In genomic region chr2:219959471-219959870, GRCh38 we compare ENCODE assay signal across 17 cellular contexts.
"Had no signal": no experiment of that assay in that cellular context is flagged by ENCODE, and none has a peak within 500 bp of the region (broad histone marks: within the 10 kb centered on the region; RNA-seq: fewer than 3 reads in every experiment).

No MANE protein-coding gene starts in this region.

- H3K4me1 Mint-ChIP-seq: natural killer cell had no signal

- H3K36me3 Mint-ChIP-seq: activated naive CD4-positive, alpha-beta T cell treated with anti-CD3 and anti-CD28 coated beads, Interleukin-2, amount 50 U/mL, for 72 hours; natural killer cell had no signal

- DNase-seq: activated CD4-positive, alpha-beta T cell treated with anti-CD3 and anti-CD28 coated beads for 1 hour; activated CD4-positive, alpha-beta T cell treated with anti-CD3 and anti-CD28 coated beads, Interleukin-2, amount 50 U/mL, for 4 hours; activated gamma-delta T cell treated with Interleukin-2 at 50 U/mL for 16 hours; adrenal gland; effector memory CD8-positive, alpha-beta T cell; kidney; natural killer cell; stimulated activated CD4-positive, alpha-beta T cell treated with anti-CD3 and anti-CD28 coated beads, Interleukin-12 subunit alpha, Interleukin-12 subunit beta, amount 100 ng/mL, for 4 hours; stimulated activated CD4-positive, alpha-beta T cell treated with anti-CD3 and anti-CD28 coated beads, Interleukin-1b, Interleukin-23, amount 100 ng/mL, for 48 hours; stimulated activated naive CD4-positive, alpha-beta T cell treated with Interleukin-2 at 50 U/mL for 16 hours; T-helper 2 cell; thyroid gland; WERI-Rb-1 had no signal

- H3K27me3 Mint-ChIP-seq: effector memory CD8-positive, alpha-beta T cell had no signal

- H3K27me3 ChIP-seq: adrenal gland, neutrophil, thyroid gland had no signal

- H3K27ac Mint-ChIP-seq: activated naive CD4-positive, alpha-beta T cell treated with anti-CD3 and anti-CD28 coated beads, Interleukin-2, amount 50 U/mL, for 72 hours; activated T-helper 1 cell treated with anti-CD3 and anti-CD28 coated beads, Interleukin-12 subunit alpha, Interleukin-12 subunit beta, Interleukin-2, Interleukin-4 antibody, amounts not matched to agents 30 ng/mL and 10 ng/mL and 1 ng/mL, durations not matched to agents 14 hours and 24 hours and 36 hours; effector memory CD8-positive, alpha-beta T cell; natural killer cell had no signal

- H3K9me3 Mint-ChIP-seq: activated naive CD4-positive, alpha-beta T cell treated with anti-CD3 and anti-CD28 coated beads, Interleukin-2, amount 50 U/mL, for 72 hours; activated T-helper 1 cell treated with anti-CD3 and anti-CD28 coated beads, Interleukin-12 subunit alpha, Interleukin-12 subunit beta, Interleukin-2, Interleukin-4 antibody, amounts not matched to agents 30 ng/mL and 10 ng/mL and 1 ng/mL, durations not matched to agents 14 hours and 24 hours and 36 hours; effector memory CD8-positive, alpha-beta T cell had no signal

- H3K27ac ChIP-seq: adrenal gland, neutrophil, thyroid gland, WERI-Rb-1 had no signal

- H3K4me3 Mint-ChIP-seq: activated T-helper 1 cell treated with anti-CD3 and anti-CD28 coated beads, Interleukin-12 subunit alpha, Interleukin-12 subunit beta, Interleukin-2, Interleukin-4 antibody, amounts not matched to agents 30 ng/mL and 10 ng/mL and 1 ng/mL, durations not matched to agents 14 hours and 24 hours and 36 hours; effector memory CD8-positive, alpha-beta T cell; natural killer cell had no signal

- H3K4me1 ChIP-seq: adrenal gland had no signal

- ATAC-seq: activated naive CD4-positive, alpha-beta T cell treated with anti-CD3 and anti-CD28 coated beads, Interleukin-2, amount 50 U/mL, for 72 hours; effector memory CD8-positive, alpha-beta T cell; left lobe of liver; natural killer cell had no signal
